11 cellular contexts compared by ENCODE assay signal in genomic region chr7:106217089-106217542, GRCh38.
DNase-seq lines count a peak whose midpoint lies in the region; ATAC-seq and TF ChIP-seq lines count a peak whose summit lies in the region.
"Had no signal": no experiment of that assay in that cellular context is flagged by ENCODE, and none has a peak within 500 bp of the region (broad histone marks: within the 10 kb centered on the region; RNA-seq: fewer than 3 reads in every experiment).

No MANE protein-coding gene starts in this region.

- no peak for ATAC-seq in stimulated activated memory B cell treated with anti-CD40 and anti-IgM and Interleukin-4, amounts not matched to agents 10 μg/mL and 1 μg/mL and 100 μg/mL, for 72 hours

- H3K9me3 Mint-ChIP-seq in stimulated activated memory B cell treated with anti-CD40 and anti-IgM and Interleukin-4, amounts not matched to agents 10 μg/mL and 1 μg/mL and 100 μg/mL, for 72 hours: no peaks in the 10 kb centered on the region

- no peak overlapping the region for H3K4me3 Mint-ChIP-seq in stimulated activated memory B cell treated with anti-CD40 and anti-IgM and Interleukin-4, amounts not matched to agents 10 μg/mL and 1 μg/mL and 100 μg/mL, for 72 hours
- H3K4me3 Mint-ChIP-seq: naive B cell had no signal

- TF ChIP-seq CTCF in colonic mucosa (IDR thresholded peaks at IDR 0.05): no peak

- H3K9ac ChIP-seq in colonic mucosa (ENCODE audit: low read depth in 2 of 2, low read length in 2 of 2): peak overlapping the region in 1 of 2 donors; percentile 14

- H3K36me3 Mint-ChIP-seq in stimulated activated memory B cell treated with anti-CD40 and anti-IgM and Interleukin-4, amounts not matched to agents 10 μg/mL and 1 μg/mL and 100 μg/mL, for 72 hours: no peaks in the 10 kb centered on the region
- H3K36me3 Mint-ChIP-seq: naive B cell had no signal

- no peak overlapping the region for H3K27ac Mint-ChIP-seq in stimulated activated memory B cell treated with anti-CD40 and anti-IgM and Interleukin-4, amounts not matched to agents 10 μg/mL and 1 μg/mL and 100 μg/mL, for 72 hours
- H3K27ac Mint-ChIP-seq: naive B cell had no signal

- no peaks in the 10 kb centered on the region for H3K4me1 ChIP-seq in colonic mucosa

- DNase-seq in DMS 273 (lab: John Stamatoyannopoulos, UW; ENCODE audit: unreplicated experiment) (peak; percentile 65), DMS 273 treated with DMSO at 0.1 percent for 48 hours (lab: John Stamatoyannopoulos, UW) (no peak), colonic mucosa (peak; percentile 87), lung microvascular endothelial cell (ENCODE audit: low read depth in 2 of 2) (peak; percentile 56 to 87), ureter (ENCODE audit: low spot score) (peak; percentile 86), midbrain (lab: John Stamatoyannopoulos, UW) (no peak), NCI-H510A treated with DMSO at 0.1 percent for 48 hours (lab: John Stamatoyannopoulos, UW) (no peak)
- DNase-seq: activated T-cell treated with anti-CD3 and anti-CD28 coated beads for 4 hours, naive B cell, NCI-H1048 had no signal

- H3K4me1 Mint-ChIP-seq in stimulated activated memory B cell treated with anti-CD40 and anti-IgM and Interleukin-4, amounts not matched to agents 10 μg/mL and 1 μg/mL and 100 μg/mL, for 72 hours: no peaks in the 10 kb centered on the region
- H3K4me1 Mint-ChIP-seq: naive B cell had no signal

- intact Hi-C loops in colonic mucosa (cut with DNase I): no loop called here

- peak overlapping the region; percentile 56 for H3K27ac ChIP-seq in colonic mucosa

- H3K4me3 ChIP-seq in colonic mucosa: no peak overlapping the region

- peaks cover 20% of the 10 kb centered on the region for H3K27me3 Mint-ChIP-seq in stimulated activated memory B cell treated with anti-CD40 and anti-IgM and Interleukin-4, amounts not matched to agents 10 μg/mL and 1 μg/mL and 100 μg/mL, for 72 hours

- H3K27me3 ChIP-seq in colonic mucosa: no peaks in the 10 kb centered on the region

- H3K36me3 ChIP-seq in colonic mucosa: no peaks in the 10 kb centered on the region

- H3K9me3 ChIP-seq in colonic mucosa: no peaks in the 10 kb centered on the region

Comparison
In these comparisons a context has a peak if more than half of its experiments do, and no peak if none do; other contexts are left out.
1. DNase-seq: peak in DMS 273 (single experiment), colonic mucosa (single experiment), lung microvascular endothelial cell (2 of 2) and ureter (single experiment); none in DMS 273 treated with DMSO at 0.1 percent for 48 hours (single experiment), midbrain (single experiment) and NCI-H510A treated with DMSO at 0.1 percent for 48 hours (single experiment).